1 cellular context compared by ENCODE assay signal in the genomic region with DNA sequence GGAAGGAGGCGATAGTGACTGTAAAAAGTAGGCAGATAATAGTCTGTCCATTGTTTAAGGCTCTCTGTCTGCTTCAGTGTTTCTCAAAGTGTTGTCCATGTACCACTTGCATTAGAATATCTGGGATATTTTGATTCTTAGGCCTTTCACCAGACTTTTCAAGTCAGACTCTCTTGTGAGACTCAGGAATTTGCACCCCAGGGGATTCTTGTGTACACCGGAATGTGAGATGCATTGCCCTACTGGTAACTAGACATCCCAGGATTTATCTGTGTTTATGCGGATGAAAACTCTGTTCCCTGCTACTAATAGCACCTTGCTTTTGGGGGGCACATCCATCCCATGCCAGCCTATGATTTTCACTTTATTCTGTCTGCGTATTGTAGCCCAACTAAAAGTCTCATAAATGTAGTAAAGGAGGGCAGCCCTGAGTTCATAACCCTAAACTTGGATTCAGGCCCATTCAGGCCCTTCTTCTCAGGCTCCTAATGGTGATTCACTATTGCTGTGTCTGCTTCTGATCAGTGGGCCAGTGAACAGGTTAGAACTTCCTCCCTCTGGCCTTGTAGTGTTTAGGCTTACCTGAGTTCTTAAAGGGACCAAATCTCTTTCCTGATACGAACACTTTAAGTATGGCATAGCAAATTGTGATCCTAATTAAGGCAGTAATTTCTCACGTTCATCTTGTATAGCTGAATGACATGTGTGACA.
TF ChIP-seq lines count a peak whose summit lies in the region.

No MANE protein-coding gene starts in this region.

TF ChIP-seq in GM12878, 131 proteins besides CTCF, POLR2A, EP300 and RAD21:
- TF ChIP-seq MLLT1 (IDR thresholded peaks at IDR 0.05) (0 out of 2 replicates have a peak, but pooled peaks have one; percentile 38), ATF7 (IDR thresholded peaks at IDR 0.05; ENCODE audit: low read depth) (no peak), RBBP5 (conservative IDR thresholded peaks at IDR 0.05) (no peak), E4F1 (IDR thresholded peaks at IDR 0.05; ENCODE audit: borderline replicate concordance, partially characterized antibody) (no peak), CBX5 (IDR thresholded peaks at IDR 0.05; ENCODE audit: low read depth) (no peak)
